In the genomic region with DNA sequence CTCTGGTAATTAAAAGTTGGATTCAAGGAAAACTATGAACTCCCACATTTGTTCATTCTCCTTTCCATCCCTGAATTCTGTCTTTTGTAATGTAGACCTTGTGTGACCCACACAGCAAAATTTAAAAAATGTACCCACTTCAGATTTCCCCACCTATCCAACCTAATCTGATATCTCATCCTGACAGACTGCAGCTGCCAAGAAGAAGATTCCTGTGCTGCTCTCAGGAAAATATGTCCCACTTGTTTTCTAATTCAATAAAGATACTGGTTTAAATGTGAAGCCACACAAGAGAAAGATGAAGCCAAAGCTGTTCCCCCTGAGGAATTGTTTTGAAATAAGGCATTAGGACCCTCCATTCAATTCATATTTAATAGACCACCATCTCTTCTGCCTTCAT, we compare ENCODE assay signal across 7 cellular contexts.
A peak's percentile ranks its signal among the peaks of the same experiment; 100 is the strongest.
DNase-seq lines count a peak whose midpoint lies in the region; ATAC-seq, FAIRE-seq and TF ChIP-seq lines count a peak whose summit lies in the region.
"Not testable (repeated sequence)": the region's sequence is repeated elsewhere in the genome, so short reads cannot be mapped to it uniquely, and the experiment has no call there.

No MANE protein-coding gene starts in this region.

- not testable (repeated sequence) for H2BK15ac ChIP-seq in IMR-90 (ENCODE audit: low read depth, low read length)

- CTCF ChIA-PET in IMR-90 (lab: Yijun Ruan, JAX); Panc1 (lab: Charles Lee); SK-N-SH (lab: Yijun Ruan, JAX); K562 (lab: Yijun Ruan, JAX; ENCODE audit: low intra/inter-chr PET ratio); mammary epithelial cell (lab: Charles Lee; ENCODE audit: low non-redundant PET): not testable (repeated sequence)

- H4K8ac ChIP-seq in IMR-90 (ENCODE audit: low read depth in 2 of 2, low read length in 2 of 2): not testable (repeated sequence)

- H3K9ac ChIP-seq in IMR-90 (ENCODE audit: low read depth, low read length); SK-N-SH; K562 (ENCODE audit: insufficient read depth in 1 of 2, low read depth in 2 of 2, low read length in 2 of 2); mammary epithelial cell (ENCODE audit: insufficient read depth, low read length): not testable (repeated sequence)

- H3K23ac ChIP-seq in IMR-90 (ENCODE audit: low read depth, low read length): not testable (repeated sequence)

- not testable (repeated sequence) for H3K9me1 ChIP-seq in IMR-90 (ENCODE audit: insufficient read depth, low read length); K562 (ENCODE audit: control insufficient read depth, insufficient read depth, low read length)

- not testable (repeated sequence) for H3K4me2 ChIP-seq in IMR-90 (ENCODE audit: low read depth, low read length); SK-N-SH; K562 (ENCODE audit: insufficient read depth, low read length); mammary epithelial cell (ENCODE audit: insufficient read depth, low read depth, low read length)

- not testable (repeated sequence) for H3K79me2 ChIP-seq in SK-N-SH (ENCODE audit: insufficient read depth); K562 (ENCODE audit: control insufficient read depth, insufficient read depth, low read length); mammary epithelial cell (ENCODE audit: insufficient read depth, low read length)

- H3K36me3 ChIP-seq in IMR-90 (ENCODE audit: control insufficient read depth, insufficient read depth, low read length); Panc1 (ENCODE audit: control insufficient read depth, insufficient read depth, low read length); SK-N-SH (replicated peaks in 1 of 2; ENCODE audit: control insufficient read depth in 1 of 2, insufficient read depth in 2 of 2, low read length in 1 of 2); K562 (ENCODE audit: control insufficient read depth, insufficient read depth, low read length); mammary epithelial cell (ENCODE audit: insufficient read depth, low read length): not testable (repeated sequence)

- POLR2A ChIA-PET in IMR-90 (lab: Charles Lee; ENCODE audit: unreplicated experiment); Panc1 (lab: Charles Lee); SK-N-SH (lab: Yijun Ruan, JAX); K562 (lab: Yijun Ruan, JAX): not testable (repeated sequence)

- TF ChIP-seq EP300 in SK-N-SH (IDR thresholded peaks at IDR 0.05; ENCODE audit: borderline replicate concordance in 1 of 2, low read depth in 1 of 2, low read length in 1 of 2); K562 (IDR thresholded peaks at IDR 0.05; ENCODE audit: low read length): not testable (repeated sequence)

- not testable (repeated sequence) for H3K27ac ChIP-seq in IMR-90 (ENCODE audit: insufficient read depth, low read length); Panc1 (ENCODE audit: low read length); SK-N-SH (ENCODE audit: low read depth in 2 of 2, low read length in 1 of 2); K562 (ENCODE audit: extremely low read depth, low read depth, low read length); mammary epithelial cell (ENCODE audit: insufficient read depth, low read depth, low read length)

- not testable (repeated sequence) for H3K14ac ChIP-seq in IMR-90 (replicated peaks; ENCODE audit: low read depth, low read length)

- not testable (repeated sequence) for H3K79me1 ChIP-seq in IMR-90 (ENCODE audit: low read depth in 1 of 2, low read length in 2 of 2)

- not testable (repeated sequence) for H3K9me2 ChIP-seq in SK-N-SH

- intact Hi-C loops in IMR-90 (cut with micrococcal nuclease); Panc1 (cut with micrococcal nuclease; ENCODE audit: unreplicated experiment); K562 (cut with micrococcal nuclease); mammary epithelial cell (cut with micrococcal nuclease): not testable (repeated sequence)

- not testable (repeated sequence) for ATAC-seq in IMR-90 (ENCODE audit: low read depth); Panc1; K562

- dilution Hi-C loops in IMR-90 (cut with HindIII; ENCODE audit: low sequenced_read_pairs, unreplicated experiment); mammary epithelial cell (cut with HindIII; ENCODE audit: low sequenced_read_pairs): not testable (repeated sequence)

- not testable (repeated sequence) for H3K4me3 ChIP-seq in IMR-90 (ENCODE audit: insufficient read depth, low read depth, low read length); Panc1 (ENCODE audit: low read depth in 2 of 2, low read length in 2 of 2); SK-N-SH (ENCODE audit: low read depth in 2 of 2, low read length in 1 of 2); K562; mammary epithelial cell (replicated peaks in 1 of 3; ENCODE audit: insufficient read depth in 1 of 3, low read depth in 2 of 3, low read length in 3 of 3)

- not testable (repeated sequence) for H2BK20ac ChIP-seq in IMR-90 (ENCODE audit: low read depth, low read length)

- H4K20me1 ChIP-seq in IMR-90 (ENCODE audit: insufficient read depth, low read length); SK-N-SH (ENCODE audit: insufficient read depth); K562 (replicated peaks; ENCODE audit: control insufficient read depth, insufficient read depth, low read length); mammary epithelial cell (ENCODE audit: insufficient read depth, low read length): not testable (repeated sequence)

- not testable (repeated sequence) for H3K56ac ChIP-seq in IMR-90 (ENCODE audit: extremely low read depth, insufficient read depth, low read length)

- not testable (repeated sequence) for H3K4ac ChIP-seq in IMR-90 (ENCODE audit: low read depth, low read length)

- not testable (repeated sequence) for H2AK5ac ChIP-seq in IMR-90 (ENCODE audit: low read depth, low read length)

- H2AK9ac ChIP-seq in IMR-90 (replicated peaks; ENCODE audit: low read depth, low read length, poor library complexity): not testable (repeated sequence)

- not testable (repeated sequence) for TF ChIP-seq POLR2A in IMR-90 (IDR thresholded peaks at IDR 0.05; ENCODE audit: low read depth, low read length); K562 (conservative IDR thresholded peaks at IDR 0.05)

- not testable (repeated sequence) for H3K27me3 ChIP-seq in IMR-90 (ENCODE audit: control insufficient read depth, insufficient read depth, low read length); Panc1 (ENCODE audit: control insufficient read depth, insufficient read depth, low read length); SK-N-SH (ENCODE audit: insufficient read depth); K562 (ENCODE audit: control insufficient read depth in 2 of 2, insufficient read depth in 2 of 2, low read length in 2 of 2); mammary epithelial cell (ENCODE audit: insufficient read depth, low read length)

- not testable (repeated sequence) for TF ChIP-seq CTCF in D721Med (IDR thresholded peaks at IDR 0.05; ENCODE audit: insufficient read depth, missing control alignments); IMR-90 (conservative IDR thresholded peaks at IDR 0.05; ENCODE audit: low read depth, low read length); Panc1 (IDR thresholded peaks at IDR 0.05); SK-N-SH (IDR thresholded peaks at IDR 0.05); K562 (IDR thresholded peaks at IDR 0.05 in 2 of 3, conservative IDR thresholded peaks at IDR 0.05 in 1 of 3; ENCODE audit: insufficient read depth in 2 of 3, low read depth in 1 of 3, low read length in 3 of 3); mammary epithelial cell (conservative IDR thresholded peaks at IDR 0.05 in 1 of 2, IDR thresholded peaks at IDR 0.05 in 1 of 2; ENCODE audit: extremely low read depth in 1 of 2, insufficient read depth in 1 of 2, low read depth in 1 of 2, low read length in 2 of 2)

- not testable (repeated sequence) for H2BK120ac ChIP-seq in IMR-90 (ENCODE audit: low read depth, low read length)

- not testable (repeated sequence) for H2AFZ ChIP-seq in IMR-90 (replicated peaks; ENCODE audit: low read length, poor library complexity); SK-N-SH (ENCODE audit: low read depth); K562 (ENCODE audit: low read depth, low read length); mammary epithelial cell (ENCODE audit: low read depth, low read length)

- H3F3A ChIP-seq in SK-N-SH (replicated peaks; ENCODE audit: insufficient read depth): not testable (repeated sequence)

- in situ Hi-C loops in IMR-90 (cut with MboI; ENCODE audit: low sequenced_read_pairs); Panc1 (cut with HindIII; ENCODE audit: low pct_unique_long_range_greater_than_20kb, low sequenced_read_pairs); K562 (cut with MboI); mammary epithelial cell (cut with MboI; ENCODE audit: low sequenced_read_pairs in 2 of 2): not testable (repeated sequence)

- not testable (repeated sequence) for H2BK5ac ChIP-seq in IMR-90 (ENCODE audit: low read depth, low read length, poor library complexity, severe bottlenecking)

- H3K4me1 ChIP-seq in IMR-90 (ENCODE audit: control insufficient read depth, insufficient read depth, low read length); Panc1 (ENCODE audit: control insufficient read depth, insufficient read depth, low read length); SK-N-SH (ENCODE audit: control insufficient read depth in 1 of 2, insufficient read depth in 2 of 2, low read depth in 1 of 2, low read length in 1 of 2); K562 (replicated peaks in 1 of 2; ENCODE audit: control insufficient read depth in 2 of 2, insufficient read depth in 2 of 2, low read length in 2 of 2); mammary epithelial cell (ENCODE audit: insufficient read depth, low read length): not testable (repeated sequence)

- not testable (repeated sequence) for DNase-seq in D721Med (ENCODE audit: insufficient read length, low spot score); IMR-90; Panc1 (ENCODE audit: low read depth, low spot score); SK-N-SH; K562 (ENCODE audit: extremely low read depth in 1 of 4, low spot score in 3 of 4); mammary epithelial cell

- H3K9me3 ChIP-seq in IMR-90 (ENCODE audit: control insufficient read depth, insufficient read depth, low read length); Panc1 (ENCODE audit: control insufficient read depth, insufficient read depth, low read depth, low read length); SK-N-SH; K562 (replicated peaks; ENCODE audit: control insufficient read depth, insufficient read depth, low read depth, low read length); mammary epithelial cell (replicated peaks; ENCODE audit: insufficient read depth, low read length): not testable (repeated sequence)

- not testable (repeated sequence) for H3K18ac ChIP-seq in IMR-90 (ENCODE audit: low read depth, low read length)

- FAIRE-seq in D721Med (lab: Jason Lieb, UNC) (peak; percentile 21), islet of Langerhans (lab: Jason Lieb, UNC) (peak; percentile 66)
- not testable (repeated sequence) for FAIRE-seq in K562 (lab: Jason Lieb, UNC)

- H4K91ac ChIP-seq in IMR-90 (ENCODE audit: insufficient read depth, low read depth, low read length): not testable (repeated sequence)

- not testable (repeated sequence) for H4K5ac ChIP-seq in IMR-90 (ENCODE audit: low read depth, low read length)

- not testable (repeated sequence) for TF ChIP-seq RAD21 in IMR-90 (IDR thresholded peaks at IDR 0.05; ENCODE audit: low read length); SK-N-SH (IDR thresholded peaks at IDR 0.05; ENCODE audit: low read length); K562 (CRISPR knock-in tag; conservative IDR thresholded peaks at IDR 0.05 in 1 of 2, IDR thresholded peaks at IDR 0.05 in 1 of 2)

- BruUV-seq in IMR-90 (replicated peaks; lab: Mats Ljungman, UMichigan) (TSS peak; percentile 92), Panc1 (replicated peaks; lab: Mats Ljungman, UMichigan) (TSS peak; percentile 94), K562 (replicated peaks; lab: Mats Ljungman, UMichigan) (TSS peak; percentile 87), mammary epithelial cell (replicated peaks; lab: Mats Ljungman, UMichigan) (TSS peak; percentile 91)
